Comparison of ENCODE assay signal across 1 cellular context in the genomic region with DNA sequence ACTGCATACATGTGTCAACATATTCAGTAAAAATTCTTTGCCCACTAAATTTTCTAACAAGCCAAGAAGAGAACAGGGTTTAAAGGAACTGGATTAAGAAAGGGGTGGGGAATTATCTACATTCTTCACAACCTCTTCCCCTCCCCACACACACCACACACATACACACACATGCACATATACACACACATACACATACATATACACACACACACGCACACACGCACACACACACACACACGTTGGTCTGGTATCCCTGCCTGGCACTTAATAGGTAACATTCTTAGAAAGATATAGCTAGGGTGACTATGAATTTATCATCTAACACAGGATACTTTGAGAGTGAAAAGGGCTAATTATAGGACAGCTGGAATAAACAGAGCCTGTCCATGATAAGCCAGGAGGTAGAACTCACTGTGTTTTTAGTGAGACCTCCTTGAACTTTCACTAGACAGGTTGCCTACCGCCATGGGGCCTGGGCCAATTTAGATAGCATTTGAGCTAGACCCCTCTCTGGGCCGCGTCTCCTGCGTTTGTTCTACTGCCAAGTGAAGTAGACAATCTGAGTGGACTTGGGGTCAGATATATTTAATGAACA.
TF ChIP-seq lines count a peak whose summit lies in the region.

No MANE protein-coding gene starts in this region.

TF ChIP-seq in endothelial cell of umbilical vein, 7 proteins besides CTCF, POLR2A, EP300 and RAD21 (continued from another document):
- no peak for TF ChIP-seq EZH2 (IDR thresholded peaks at IDR 0.05; ENCODE audit: borderline replicate concordance, low read depth, low read length, severe bottlenecking)
- no peak for TF ChIP-seq GATA2 (IDR thresholded peaks at IDR 0.05; ENCODE audit: insufficient read depth, insufficient read length, low read depth, low read length)
